In genomic region chr14:68219407-68219806, GRCh38 we compare ENCODE assay signal across 1 cellular context.
TF ChIP-seq lines count a peak whose summit lies in the region.

No MANE protein-coding gene starts in this region.

TF ChIP-seq in HepG2, 621 proteins besides CTCF, POLR2A, EP300 and RAD21 (continued from another document):
- TF ChIP-seq PREB (CRISPR knock-in tag; IDR thresholded peaks at IDR 0.05) (no peak), ZNF263 (CRISPR knock-in tag; IDR thresholded peaks at IDR 0.05) (peak; percentile 88), NFYC (CRISPR knock-in tag; IDR thresholded peaks at IDR 0.05) (no peak), ZNF143 (CRISPR knock-in tag; IDR thresholded peaks at IDR 0.05) (no peak)
